ENCODE assay signal across 1 cellular context in genomic region chr11:96278039-96278897, GRCh38.
TF ChIP-seq lines count a peak whose summit lies in the region.

No MANE protein-coding gene starts in this region.

TF ChIP-seq in GM23338, 12 proteins besides CTCF, POLR2A, EP300 and RAD21 (continued from another document):
- no peak for TF ChIP-seq ZNF462 (CRISPR knock-in tag; IDR thresholded peaks at IDR 0.05)
- no peak for TF ChIP-seq ETS1 (IDR thresholded peaks at IDR 0.05)
- TF ChIP-seq EZH2phosphoT487 (IDR thresholded peaks at IDR 0.05; ENCODE audit: unreplicated experiment) = no peak
- TF ChIP-seq STAT1 (IDR thresholded peaks at IDR 0.05; ENCODE audit: unreplicated experiment) = no peak
